In the genomic region with DNA sequence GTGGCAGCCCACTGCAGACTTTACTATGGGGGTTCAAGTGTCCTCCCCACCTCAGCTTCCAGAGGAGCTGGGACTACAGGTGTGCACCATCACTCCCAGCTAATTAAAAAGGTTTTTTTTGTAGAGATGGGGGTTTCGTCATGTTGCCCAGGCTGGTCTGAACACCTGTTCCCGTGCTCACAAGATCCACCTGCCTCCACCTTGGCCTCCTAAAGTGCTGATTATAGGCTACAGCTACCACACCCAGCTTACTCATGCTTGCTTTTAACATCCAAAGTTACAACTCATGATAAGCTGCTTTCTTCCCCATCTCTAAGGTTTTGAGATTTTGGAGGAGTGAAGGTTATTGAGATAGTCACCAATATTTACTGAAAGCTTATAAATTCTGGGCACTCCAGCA, we compare ENCODE assay signal across 11 cellular contexts. TPM values are rescaled to one million over a fixed set of nuclear protein-coding genes. Genes with fewer than 3 reads are reported as not detected.
A peak's percentile ranks its signal among the peaks of the same experiment; 100 is the strongest.
DNase-seq lines count a peak whose midpoint lies in the region; ATAC-seq and TF ChIP-seq lines count a peak whose summit lies in the region.
"Had no signal": no experiment of that assay in that cellular context is flagged by ENCODE, and none has a peak within 500 bp of the region (broad histone marks: within the 10 kb centered on the region; RNA-seq: fewer than 3 reads in every experiment).

No MANE protein-coding gene starts in this region.

- ATAC-seq in natural killer cell treated with Interleukin-12 subunit alpha and Interleukin-12 subunit beta and Interleukin-15 and Interleukin-18, amount 100 ng/mL, for 72 hours = no peak
- ATAC-seq in GM21526 (IDR thresholded peaks at IDR 0.05; ENCODE audit: low FRiP score, unreplicated experiment) = no peak
- ATAC-seq: body of pancreas had no signal

- peak overlapping the region; percentile 71 for H3K27ac Mint-ChIP-seq in activated naive CD8-positive, alpha-beta T cell treated with anti-CD3 and anti-CD28 coated beads for 36 hours
- H3K27ac Mint-ChIP-seq in natural killer cell treated with Interleukin-12 subunit alpha and Interleukin-12 subunit beta and Interleukin-15 and Interleukin-18, amount 100 ng/mL, for 72 hours = peak overlapping the region in 1 of 2 donors; percentile 33
- no peak overlapping the region for H3K27ac Mint-ChIP-seq in chondrocyte (ENCODE audit: unreplicated experiment)

- TF ChIP-seq POLR2A in NB4 (IDR thresholded peaks at IDR 0.05; ENCODE audit: extremely low read depth, insufficient read length) = no peak

- DNase-seq in COLO668 (lab: John Stamatoyannopoulos, UW; ENCODE audit: unreplicated experiment) (peak; percentile 11), NB4 (ENCODE audit: low read depth) (no peak), chondrocyte (ENCODE audit: low spot score) (no peak), HK-2 (ENCODE audit: unreplicated experiment) (no peak)
- DNase-seq in activated naive CD8-positive, alpha-beta T cell treated with anti-CD3 and anti-CD28 coated beads for 36 hours = no peak
- no peak for DNase-seq in natural killer cell treated with Interleukin-12 subunit alpha and Interleukin-12 subunit beta and Interleukin-15 and Interleukin-18, amount 100 ng/mL, for 72 hours (ENCODE audit: low spot score)
- DNase-seq: body of pancreas; NCI-H510A; stimulated activated naive CD4-positive, alpha-beta T cell had no signal

- no peaks in the 10 kb centered on the region for H3K27me3 Mint-ChIP-seq in activated naive CD8-positive, alpha-beta T cell treated with anti-CD3 and anti-CD28 coated beads for 36 hours
- no peaks in the 10 kb centered on the region for H3K27me3 Mint-ChIP-seq in natural killer cell treated with Interleukin-12 subunit alpha and Interleukin-12 subunit beta and Interleukin-15 and Interleukin-18, amount 100 ng/mL, for 72 hours
- no peaks in the 10 kb centered on the region for H3K27me3 Mint-ChIP-seq in chondrocyte (ENCODE audit: low read depth)

- peak overlapping the region; percentile 28 for H3K4me3 ChIP-seq in NB4 (ENCODE audit: low read depth, low read length)
- H3K4me3 ChIP-seq: body of pancreas, SJSA1 had no signal

- peaks cover 47% of the 10 kb centered on the region for H3K4me1 Mint-ChIP-seq in activated naive CD8-positive, alpha-beta T cell treated with anti-CD3 and anti-CD28 coated beads for 36 hours
- peaks cover 34 to 53% of the 10 kb centered on the region in 2 donors for H3K4me1 Mint-ChIP-seq in natural killer cell treated with Interleukin-12 subunit alpha and Interleukin-12 subunit beta and Interleukin-15 and Interleukin-18, amount 100 ng/mL, for 72 hours (ENCODE audit: low read depth in 2 of 2)
- peaks cover 37% of the 10 kb centered on the region for H3K4me1 Mint-ChIP-seq in chondrocyte (ENCODE audit: low read depth)

- peaks cover 50% of the 10 kb centered on the region for H3K36me3 Mint-ChIP-seq in activated naive CD8-positive, alpha-beta T cell treated with anti-CD3 and anti-CD28 coated beads for 36 hours
- H3K36me3 Mint-ChIP-seq in natural killer cell treated with Interleukin-12 subunit alpha and Interleukin-12 subunit beta and Interleukin-15 and Interleukin-18, amount 100 ng/mL, for 72 hours = peaks cover 29% of the 10 kb centered on the region
- peaks cover 6% of the 10 kb centered on the region for H3K36me3 Mint-ChIP-seq in chondrocyte (ENCODE audit: low read depth)

- H3K9me3 Mint-ChIP-seq in activated naive CD8-positive, alpha-beta T cell treated with anti-CD3 and anti-CD28 coated beads for 36 hours = no peaks in the 10 kb centered on the region
- no peaks in the 10 kb centered on the region for H3K9me3 Mint-ChIP-seq in natural killer cell treated with Interleukin-12 subunit alpha and Interleukin-12 subunit beta and Interleukin-15 and Interleukin-18, amount 100 ng/mL, for 72 hours
- H3K9me3 Mint-ChIP-seq in chondrocyte (ENCODE audit: low read depth) = no peaks in the 10 kb centered on the region

- no peak for TF ChIP-seq CTCF in NB4 (IDR thresholded peaks at IDR 0.05; ENCODE audit: low read depth, low read length)
- no peak for TF ChIP-seq CTCF in chondrocyte (IDR thresholded peaks at IDR 0.05)

- peak overlapping the region; percentile 64 for H3K4me3 Mint-ChIP-seq in activated naive CD8-positive, alpha-beta T cell treated with anti-CD3 and anti-CD28 coated beads for 36 hours
- H3K4me3 Mint-ChIP-seq in natural killer cell treated with Interleukin-12 subunit alpha and Interleukin-12 subunit beta and Interleukin-15 and Interleukin-18, amount 100 ng/mL, for 72 hours = peak overlapping the region; percentile 48
- no peak overlapping the region for H3K4me3 Mint-ChIP-seq in chondrocyte (ENCODE audit: unreplicated experiment)

RNA-seq across cellular contexts. Expression of gene NUP88, which starts 2.6 kb away (rescaled TPM):
- total RNA-seq in activated naive CD8-positive, alpha-beta T cell treated with anti-CD3 and anti-CD28 coated beads for 36 hours = 100 to 1,000 TPM; 144 to 160 TPM
- 100 to 1,000 TPM in 1 of 2 donors, 10 to 100 TPM in 1; 82.1 to 118 TPM for total RNA-seq in natural killer cell treated with Interleukin-12 subunit alpha and Interleukin-12 subunit beta and Interleukin-15 and Interleukin-18, amount 100 ng/mL, for 72 hours
- total RNA-seq in chondrocyte = 29.2 to 51.8 TPM (median 34.1 TPM) in 3 replicates

RNA-seq across cellular contexts. Expression of gene RPAIN, which starts 3.1 kb away (rescaled TPM):
- 10 to 100 TPM; 58.3 to 59.4 TPM for total RNA-seq in activated naive CD8-positive, alpha-beta T cell treated with anti-CD3 and anti-CD28 coated beads for 36 hours
- 10 to 100 TPM; 54.1 to 64.7 TPM for total RNA-seq in natural killer cell treated with Interleukin-12 subunit alpha and Interleukin-12 subunit beta and Interleukin-15 and Interleukin-18, amount 100 ng/mL, for 72 hours
- 34.2 to 37.2 TPM (median 35.1 TPM) in 3 replicates for total RNA-seq in chondrocyte

RNA-seq across cellular contexts. Expression of gene C1QBP, which starts 22.1 kb away (rescaled TPM):
- total RNA-seq in activated naive CD8-positive, alpha-beta T cell treated with anti-CD3 and anti-CD28 coated beads for 36 hours = 100 to 1,000 TPM; 586 to 607 TPM
- total RNA-seq in natural killer cell treated with Interleukin-12 subunit alpha and Interleukin-12 subunit beta and Interleukin-15 and Interleukin-18, amount 100 ng/mL, for 72 hours = 100 to 1,000 TPM; 173 to 271 TPM
- 65.6 to 82.8 TPM (median 71.3 TPM) in 3 replicates for total RNA-seq in chondrocyte

RNA-seq across cellular contexts. Expression of gene DHX33, which starts 51.9 kb away (rescaled TPM):
- total RNA-seq in activated naive CD8-positive, alpha-beta T cell treated with anti-CD3 and anti-CD28 coated beads for 36 hours = 10 to 100 TPM; 49.7 to 49.9 TPM
- 10 to 100 TPM; 26.5 to 57.0 TPM for total RNA-seq in natural killer cell treated with Interleukin-12 subunit alpha and Interleukin-12 subunit beta and Interleukin-15 and Interleukin-18, amount 100 ng/mL, for 72 hours
- total RNA-seq in chondrocyte = 12.7 to 16.6 TPM (median 13.7 TPM) in 3 replicates
